ENCODE assay signal across 11 cellular contexts in genomic region chr1:243236604-243237252, GRCh38. TPM values are rescaled to one million over a fixed set of nuclear protein-coding genes. Genes with fewer than 3 reads are reported as not detected.
DNase-seq lines count a peak whose midpoint lies in the region; ATAC-seq and TF ChIP-seq lines count a peak whose summit lies in the region.
"Had no signal": no experiment of that assay in that cellular context is flagged by ENCODE, and none has a peak within 500 bp of the region (broad histone marks: within the 10 kb centered on the region; RNA-seq: fewer than 3 reads in every experiment).

No MANE protein-coding gene starts in this region.

- H3K4me1 Mint-ChIP-seq in chondrocyte (ENCODE audit: low read depth): peaks cover 48% of the 10 kb centered on the region

- H3K36me3 Mint-ChIP-seq in chondrocyte (ENCODE audit: low read depth): peaks cover 5% of the 10 kb centered on the region

- no peaks in the 10 kb centered on the region for H3K27me3 ChIP-seq in heart right ventricle
- H3K27me3 ChIP-seq in vagina: no peaks in the 10 kb centered on the region

- no peak for TF ChIP-seq POLR2A in vagina (IDR thresholded peaks at IDR 0.05)

- no peak overlapping the region for H3K4me3 Mint-ChIP-seq in chondrocyte (ENCODE audit: unreplicated experiment)
- H3K4me3 Mint-ChIP-seq: memory B cell, T-cell had no signal

- H3K36me3 ChIP-seq in heart right ventricle (peaks cover 0 to 34% (median 0%) of the 10 kb centered on the region in 9 donors), vagina (no peaks in the 10 kb centered on the region)

- intact Hi-C loops in heart right ventricle (cut with DNase I) (no loop called here), cardiac septum (cut with DNase I) (no loop called here), vagina (cut with DNase I) (no loop called here)

- TF ChIP-seq CTCF in heart right ventricle (IDR thresholded peaks at IDR 0.05) (no peak), chondrocyte (IDR thresholded peaks at IDR 0.05) (no peak), vagina (IDR thresholded peaks at IDR 0.05) (no peak)

- H3K27me3 Mint-ChIP-seq in chondrocyte (ENCODE audit: low read depth): no peaks in the 10 kb centered on the region
- H3K27me3 Mint-ChIP-seq: memory B cell, T-cell had no signal

- WGBS in heart right ventricle, 2 donors: 29 to 34% methylated on average over 4 of the region's 4 CpGs

- H3K27ac Mint-ChIP-seq in chondrocyte (ENCODE audit: unreplicated experiment): peak overlapping the region; percentile 84
- H3K27ac Mint-ChIP-seq: memory B cell, T-cell had no signal

- peaks cover 2% of the 10 kb centered on the region for H3K9me3 Mint-ChIP-seq in chondrocyte (ENCODE audit: low read depth)

- no peak for DNase-seq in heart right ventricle
- DNase-seq in cardiac septum (ENCODE audit: low spot score): no peak
- DNase-seq in chondrocyte (ENCODE audit: low spot score): no peak
- DNase-seq in vagina (ENCODE audit: extremely low spot score in 2 of 2): no peak
- DNase-seq in RPMI8226: no peak
- no peak for DNase-seq in AG08395 (ENCODE audit: low spot score)
- DNase-seq: GDM1, T-cell had no signal

- peak in 3 of 8 donors; percentile 50 to 52 (median 51) for ATAC-seq in heart right ventricle
- peak; percentile 57 for ATAC-seq in HG03103 (IDR thresholded peaks at IDR 0.05; ENCODE audit: low read depth, unreplicated experiment)
- no peak for ATAC-seq in GM19397 (IDR thresholded peaks at IDR 0.05; ENCODE audit: unreplicated experiment)
- ATAC-seq: T-cell had no signal

- H3K27ac ChIP-seq in heart right ventricle (peak overlapping the region in 7 of 10 donors; percentile 17 to 54 (median 45)), vagina (peak overlapping the region; percentile 24)

- H3K9me3 ChIP-seq in heart right ventricle (peaks cover 0 to 10% (median 4%) of the 10 kb centered on the region in 11 donors), vagina (no peaks in the 10 kb centered on the region)

- H3K4me1 ChIP-seq in heart right ventricle (peaks cover 0 to 54% (median 36%) of the 10 kb centered on the region in 9 donors), vagina (peaks cover 26% of the 10 kb centered on the region)

- H3K4me3 ChIP-seq in heart right ventricle (no peak overlapping the region), vagina (no peak overlapping the region)

RNA-seq across cellular contexts. Expression of gene CEP170, which starts 18.4 kb away (rescaled TPM):
- 10 to 100 TPM; 37.2 to 75.5 (median 56.0) TPM for total RNA-seq in heart right ventricle
- 10 to 100 TPM in 1 of 2 donors, 1 to 10 TPM in 1; 7.3 to 35.4 TPM for polyA plus RNA-seq in heart right ventricle
- 83.1 TPM for total RNA-seq in cardiac septum
- total RNA-seq in chondrocyte: 101 to 109 TPM (median 108 TPM) in 3 replicates
- total RNA-seq in vagina: 39.3 TPM

RNA-seq across cellular contexts. Expression of gene SDCCAG8, which starts 19.1 kb away (rescaled TPM):
- total RNA-seq in heart right ventricle (10 to 100 TPM; 17.0 to 37.1 (median 29.1) TPM), cardiac septum (30.0 TPM), chondrocyte (19.8 to 26.5 TPM (median 24.9 TPM) in 3 replicates), vagina (31.2 TPM)
- polyA plus RNA-seq in heart right ventricle: 10 to 100 TPM in 1 of 2 donors, 1 to 10 TPM in 1; 7.7 to 20.3 TPM
